Comparison of ENCODE assay signal across 16 cellular contexts in the genomic region with DNA sequence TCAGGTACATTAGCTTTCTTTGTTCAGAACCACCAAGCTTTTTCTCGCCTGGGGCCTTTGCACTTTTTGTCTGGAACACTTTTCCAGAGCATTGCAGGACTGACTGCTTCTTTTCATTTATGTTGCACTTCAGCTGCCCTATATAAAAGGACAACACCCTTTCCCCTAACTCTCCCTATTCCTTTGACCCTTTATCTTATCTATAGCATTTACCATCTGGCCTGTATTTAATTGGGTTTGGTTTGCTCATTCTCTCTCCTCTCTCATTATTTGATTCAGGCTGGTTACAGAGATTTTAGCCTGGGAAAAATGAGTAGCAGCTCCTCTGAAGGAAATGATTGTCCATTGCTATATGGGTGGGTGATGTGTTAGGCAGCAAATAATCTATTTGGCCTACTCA.
DNase-seq lines count a peak whose midpoint lies in the region; ATAC-seq and TF ChIP-seq lines count a peak whose summit lies in the region.
"Had no signal": no experiment of that assay in that cellular context is flagged by ENCODE, and none has a peak within 500 bp of the region (broad histone marks: within the 10 kb centered on the region; RNA-seq: fewer than 3 reads in every experiment).

No MANE protein-coding gene starts in this region.

- intact Hi-C loops in ascending aorta (cut with DNase I): no loop called here
- intact Hi-C loops in Right ventricle myocardium inferior (cut with DNase I): no loop called here

- no peaks in the 10 kb centered on the region for H3K36me3 ChIP-seq in ascending aorta
- H3K36me3 ChIP-seq: BLaER1, HAP-1 had no signal

- peak; percentile 14 for DNase-seq in NCI-H82 (lab: John Stamatoyannopoulos, UW)
- DNase-seq in NCI-H82 treated with DMSO at 0.1 percent for 48 hours (lab: John Stamatoyannopoulos, UW; ENCODE audit: unreplicated experiment): no peak
- peak; percentile 79 for DNase-seq in NCI-H146 treated with DMSO at 0.1 percent for 48 hours (lab: John Stamatoyannopoulos, UW; ENCODE audit: unreplicated experiment)
- no peak for DNase-seq in ascending aorta (ENCODE audit: low spot score in 2 of 2)
- no peak for DNase-seq in Right ventricle myocardium inferior (ENCODE audit: missing footprints)
- DNase-seq: 8988T; CD4-positive, alpha-beta memory T cell; DMS53; DND-41; EL; GM23248 had no signal

- TF ChIP-seq CTCF in ascending aorta (IDR thresholded peaks at IDR 0.05): no peak

- H3K9me3 ChIP-seq in ascending aorta: no peaks in the 10 kb centered on the region
- H3K9me3 ChIP-seq: BLaER1, HAP-1 had no signal

- H3K4me3 ChIP-seq in ascending aorta: no peak overlapping the region
- H3K4me3 ChIP-seq: BLaER1, GM12878, GM23248, HAP-1 had no signal

- ATAC-seq in SK-N-SH treated with all-trans-retinoic acid at 6 μM for 48 hours: no peak
- no peak for ATAC-seq in HG03460 (IDR thresholded peaks at IDR 0.05; ENCODE audit: unreplicated experiment)
- no peak for ATAC-seq in Right ventricle myocardium inferior
- ATAC-seq: GM12878 had no signal

- H3K27me3 ChIP-seq in ascending aorta: no peaks in the 10 kb centered on the region
- H3K27me3 ChIP-seq: BLaER1 had no signal

- H3K27ac ChIP-seq in ascending aorta: no peak overlapping the region
- H3K27ac ChIP-seq: BLaER1, GM23248 had no signal

- H3K4me1 ChIP-seq in ascending aorta: no peaks in the 10 kb centered on the region
- H3K4me1 ChIP-seq: BLaER1 had no signal

TF ChIP-seq in SK-N-SH treated with all-trans-retinoic acid at 6 μM for 48 hours, 23 proteins besides CTCF, POLR2A, EP300 and RAD21:
- TF ChIP-seq TCF4 (CRISPR knock-in tag; IDR thresholded peaks at IDR 0.05; ENCODE audit: borderline replicate concordance) (peak; percentile 81), ARNTL (CRISPR knock-in tag; IDR thresholded peaks at IDR 0.05; ENCODE audit: borderline replicate concordance, low read depth) (no peak)

Comparison
In these comparisons a context has a peak if more than half of its experiments do, and no peak if none do; other contexts are left out.
1. DNase-seq: peak in NCI-H82 (single experiment) and NCI-H146 treated with DMSO at 0.1 percent for 48 hours (single experiment); none in NCI-H82 treated with DMSO at 0.1 percent for 48 hours (single experiment), ascending aorta (0 of 2) and Right ventricle myocardium inferior (single experiment).